ENCODE assay signal across 23 cellular contexts in the genomic region with DNA sequence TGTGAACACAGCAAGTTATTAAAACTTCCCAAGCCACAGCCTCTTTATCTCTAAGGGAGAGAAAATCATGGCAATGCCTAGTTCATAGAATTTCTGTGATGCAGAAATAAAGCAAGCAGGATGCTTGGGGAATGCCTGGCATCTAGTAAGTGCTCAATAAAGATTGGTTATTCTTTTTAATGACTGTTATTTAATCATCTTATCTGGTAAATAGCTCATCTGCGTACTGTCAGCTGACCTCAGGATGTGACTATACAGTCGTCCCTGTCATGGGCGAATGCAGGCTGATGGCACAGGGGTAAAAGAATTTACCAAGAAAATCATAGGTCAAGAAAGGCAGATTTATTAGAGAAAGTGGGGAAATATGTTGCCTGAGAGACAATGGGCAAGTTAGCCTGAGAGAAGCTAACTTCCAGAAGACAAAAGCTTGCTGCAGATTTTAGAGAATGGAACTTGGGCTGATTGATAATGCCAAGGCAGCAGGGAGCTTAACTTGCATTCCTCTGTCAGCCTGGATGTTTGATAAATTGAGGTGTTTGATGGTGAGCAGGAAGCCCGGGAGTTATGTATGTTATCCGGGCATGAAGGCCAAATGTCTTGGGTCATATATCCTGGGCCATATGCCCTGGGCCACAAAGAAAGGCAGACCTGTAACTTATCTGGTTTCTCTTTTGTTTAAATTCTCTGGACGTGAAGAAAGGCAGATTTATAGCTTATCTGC.
DNase-seq lines count a peak whose midpoint lies in the region; ATAC-seq, FAIRE-seq and TF ChIP-seq lines count a peak whose summit lies in the region.
"Had no signal": no experiment of that assay in that cellular context is flagged by ENCODE, and none has a peak within 500 bp of the region (broad histone marks: within the 10 kb centered on the region; RNA-seq: fewer than 3 reads in every experiment).

No MANE protein-coding gene starts in this region.

- H3K9ac ChIP-seq in astrocyte (ENCODE audit: low read length): peak overlapping the region; percentile 3
- H3K9ac ChIP-seq: KMS-11 had no signal

- no peak for FAIRE-seq in astrocyte (lab: Jason Lieb, UNC)

- H3K4me1 ChIP-seq in astrocyte (ENCODE audit: insufficient read depth, low read length) (peaks cover 46% of the 10 kb centered on the region), mesodermal cell (ENCODE audit: control insufficient read depth, insufficient read depth, low read length, poor library complexity, severe bottlenecking) (peaks cover 77% of the 10 kb centered on the region)
- H3K4me1 ChIP-seq: spleen, upper lobe of left lung had no signal

- H3K27me3 Mint-ChIP-seq in astrocyte (ENCODE audit: low read depth, unreplicated experiment) (no peaks in the 10 kb centered on the region), type B pancreatic cell (peaks cover 9% of the 10 kb centered on the region)

- H3K4me3 ChIP-seq in astrocyte (ENCODE audit: insufficient read depth, low read depth, low read length): no peak overlapping the region
- no peak overlapping the region for H3K4me3 ChIP-seq in mesodermal cell (ENCODE audit: extremely low read depth, insufficient read depth, low read length, poor library complexity, severe bottlenecking)
- H3K4me3 ChIP-seq: spleen, upper lobe of left lung had no signal

- H2AFZ ChIP-seq in astrocyte (ENCODE audit: low read depth, low read length): no peak overlapping the region

- H3K27ac Mint-ChIP-seq in astrocyte (ENCODE audit: unreplicated experiment) (no peak overlapping the region), type B pancreatic cell (peak overlapping the region; percentile 8)
- H3K27ac Mint-ChIP-seq: dendritic cell treated with granulocyte-macrophage colony-stimulating factor and Interleukin-4, amounts not matched to agents 40 ng/mL and 50 ng/mL, for 4 days; stimulated activated effector memory CD8-positive, alpha-beta T cell treated with anti-CD3 and anti-CD28 coated beads, Interleukin-12 subunit alpha, Interleukin-12 subunit beta, amount 100 ng/mL, for 72 hours; T-helper 17 cell had no signal

- no peaks in the 10 kb centered on the region for H3K9me3 Mint-ChIP-seq in astrocyte (ENCODE audit: unreplicated experiment)
- no peaks in the 10 kb centered on the region for H3K9me3 Mint-ChIP-seq in type B pancreatic cell
- H3K9me3 Mint-ChIP-seq: dendritic cell treated with granulocyte-macrophage colony-stimulating factor and Interleukin-4, amounts not matched to agents 40 ng/mL and 50 ng/mL, for 4 days; stimulated activated effector memory CD8-positive, alpha-beta T cell treated with anti-CD3 and anti-CD28 coated beads, Interleukin-12 subunit alpha, Interleukin-12 subunit beta, amount 100 ng/mL, for 72 hours had no signal

- H3K4me2 ChIP-seq in astrocyte (ENCODE audit: low read length): peak overlapping the region; percentile 9
- H3K4me2 ChIP-seq: KMS-11 had no signal

- no peaks in the 10 kb centered on the region for H3K36me3 Mint-ChIP-seq in astrocyte (ENCODE audit: low read depth, unreplicated experiment)
- H3K36me3 Mint-ChIP-seq in type B pancreatic cell: no peaks in the 10 kb centered on the region
- H3K36me3 Mint-ChIP-seq: stimulated activated effector memory CD8-positive, alpha-beta T cell treated with anti-CD3 and anti-CD28 coated beads, Interleukin-12 subunit alpha, Interleukin-12 subunit beta, amount 100 ng/mL, for 72 hours had no signal

- DNase-seq in DMS 273 (lab: John Stamatoyannopoulos, UW; ENCODE audit: unreplicated experiment) (peak; percentile 10), DMS 273 treated with DMSO at 0.1 percent for 48 hours (lab: John Stamatoyannopoulos, UW) (no peak), astrocyte (ENCODE audit: low read depth) (no peak), type B pancreatic cell (ENCODE audit: extremely low spot score, unreplicated experiment) (no peak), HT-29 (ENCODE audit: low spot score) (no peak)
- DNase-seq in activated CD4-positive, CD25-positive, alpha-beta regulatory T cell (lab: John Stamatoyannopoulos, UW): no peak
- DNase-seq: 8988T; activated CD8-positive, alpha-beta memory T cell treated with anti-CD3 and anti-CD28 coated beads, Interleukin-2, amount 50 U/mL, for 48 hours; activated gamma-delta T cell treated with Interleukin-2 at 50 U/mL for 16 hours; DMS79; erythroblast; hippocampal formation; kidney glomerular epithelial cell; NCI-H1417; spleen; T-helper 17 cell; upper lobe of left lung had no signal

- no peaks in the 10 kb centered on the region for H3K36me3 ChIP-seq in astrocyte (ENCODE audit: insufficient read depth, low read length)
- H3K36me3 ChIP-seq in mesodermal cell (ENCODE audit: control insufficient read depth, insufficient read depth, low read length): no peaks in the 10 kb centered on the region
- H3K36me3 ChIP-seq: spleen, upper lobe of left lung had no signal

- H3K9me3 ChIP-seq in astrocyte (ENCODE audit: insufficient read depth, low read depth, low read length): no peaks in the 10 kb centered on the region
- H3K9me3 ChIP-seq in mesodermal cell (ENCODE audit: control insufficient read depth, low read length): no peaks in the 10 kb centered on the region
- H3K9me3 ChIP-seq: spleen, upper lobe of left lung had no signal

- TF ChIP-seq CTCF in astrocyte (IDR thresholded peaks at IDR 0.05; ENCODE audit: insufficient read depth, low read depth, low read length): no peak
- TF ChIP-seq CTCF in type B pancreatic cell (conservative IDR thresholded peaks at IDR 0.05): no peak

- H3K27ac ChIP-seq in astrocyte (ENCODE audit: low read depth, low read length) (no peak overlapping the region), mesodermal cell (ENCODE audit: low read depth, low read length, severe bottlenecking) (peak overlapping the region; percentile 88)
- H3K27ac ChIP-seq: KMS-11, spleen, upper lobe of left lung had no signal

- H4K20me1 ChIP-seq in astrocyte (ENCODE audit: insufficient read depth, low read length): no peaks in the 10 kb centered on the region

- no peaks in the 10 kb centered on the region for H3K27me3 ChIP-seq in astrocyte (ENCODE audit: insufficient read depth, low read length)
- H3K27me3 ChIP-seq: spleen, upper lobe of left lung had no signal

- WGBS in mesodermal cell (ENCODE audit: insufficient coverage in 2 of 2), 2 experiments: 56 to 67% methylated on average over 5 to 6 of the region's 6 CpGs

- H3K4me1 Mint-ChIP-seq in astrocyte (ENCODE audit: low read depth, unreplicated experiment) (peaks cover 57% of the 10 kb centered on the region), type B pancreatic cell (ENCODE audit: unreplicated experiment) (peaks cover 46% of the 10 kb centered on the region)
- H3K4me1 Mint-ChIP-seq: stimulated activated effector memory CD8-positive, alpha-beta T cell treated with anti-CD3 and anti-CD28 coated beads, Interleukin-12 subunit alpha, Interleukin-12 subunit beta, amount 100 ng/mL, for 72 hours had no signal

- peaks cover 26% of the 10 kb centered on the region for H3K79me2 ChIP-seq in astrocyte (ENCODE audit: insufficient read depth, low read length)

- no peak overlapping the region for H3K4me3 Mint-ChIP-seq in astrocyte (ENCODE audit: unreplicated experiment)
- H3K4me3 Mint-ChIP-seq in type B pancreatic cell: peak overlapping the region; percentile 40
- H3K4me3 Mint-ChIP-seq: dendritic cell treated with granulocyte-macrophage colony-stimulating factor and Interleukin-4, amounts not matched to agents 40 ng/mL and 50 ng/mL, for 4 days; stimulated activated effector memory CD8-positive, alpha-beta T cell treated with anti-CD3 and anti-CD28 coated beads, Interleukin-12 subunit alpha, Interleukin-12 subunit beta, amount 100 ng/mL, for 72 hours; T-helper 17 cell had no signal

- no peak for ATAC-seq in GM21619 (IDR thresholded peaks at IDR 0.05; ENCODE audit: unreplicated experiment)
- ATAC-seq: Right ventricle myocardium inferior; stimulated activated effector memory CD8-positive, alpha-beta T cell treated with anti-CD3 and anti-CD28 coated beads, Interleukin-12 subunit alpha, Interleukin-12 subunit beta, amount 100 ng/mL, for 72 hours; T-helper 17 cell had no signal
